ENCODE assay signal across 19 cellular contexts in the genomic region with DNA sequence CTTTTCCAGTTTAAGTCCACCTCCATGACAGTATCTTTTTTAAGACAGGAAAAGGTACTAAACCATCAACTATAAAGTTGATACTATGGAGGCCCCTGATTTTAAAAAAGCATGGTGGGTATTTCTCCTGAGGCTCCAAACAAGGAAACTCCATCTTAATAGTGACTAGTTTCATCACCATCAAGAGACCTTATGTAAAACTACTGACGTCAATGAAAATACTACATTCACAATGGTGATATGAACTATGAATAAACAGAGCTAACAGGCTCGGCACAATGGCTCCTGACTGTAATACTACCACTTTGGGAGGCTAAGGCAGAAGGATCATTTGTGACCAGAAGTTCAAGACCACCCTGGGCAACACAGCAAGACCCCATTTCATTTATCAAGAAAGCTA.
"Had no signal": no experiment of that assay in that cellular context is flagged by ENCODE, and none has a peak within 500 bp of the region (broad histone marks: within the 10 kb centered on the region; RNA-seq: fewer than 3 reads in every experiment).

No MANE protein-coding gene starts in this region.

- H3K27ac ChIP-seq: coronary artery, dorsolateral prefrontal cortex, gastrocnemius medialis, heart right ventricle, ovary had no signal

- H3K9me3 ChIP-seq: gastrocnemius medialis, ovary had no signal

- H3K4me2 ChIP-seq: smooth muscle cell had no signal

- H3K4me3 Mint-ChIP-seq: natural killer cell, neural crest cell had no signal

- H3K36me3 ChIP-seq: gastrocnemius medialis, heart right ventricle, ovary had no signal

- H3K27me3 ChIP-seq: dorsolateral prefrontal cortex, gastrocnemius medialis, heart right ventricle, ovary had no signal

- H3K36me3 Mint-ChIP-seq: natural killer cell had no signal

- H3K27me3 Mint-ChIP-seq: progenitor cell of endocrine pancreas had no signal

- ATAC-seq: esophagus mucosa, gastrocnemius medialis, heart right ventricle, left lobe of liver, natural killer cell, right cardiac atrium had no signal

- DNase-seq: dorsolateral prefrontal cortex; effector CD8-positive, alpha-beta T cell; gastrocnemius medialis; heart right ventricle; hypothalamus; islet precursor cell; mammary epithelial cell; natural killer cell; ovary; right cardiac atrium; stimulated activated CD4-positive, alpha-beta T cell treated with anti-CD3 and anti-CD28 coated beads, Interleukin-2, amount 100 ng/mL, for 48 hours; stimulated activated naive CD4-positive, alpha-beta T cell treated with Interleukin-2 at 50 U/mL for 16 hours; trophoblast cell had no signal

- H3K27ac Mint-ChIP-seq: natural killer cell, progenitor cell of endocrine pancreas had no signal

- H3K4me3 ChIP-seq: coronary artery, dorsolateral prefrontal cortex, gastrocnemius medialis, heart right ventricle, ovary, smooth muscle cell had no signal
